24 cellular contexts compared by ENCODE assay signal in the genomic region with DNA sequence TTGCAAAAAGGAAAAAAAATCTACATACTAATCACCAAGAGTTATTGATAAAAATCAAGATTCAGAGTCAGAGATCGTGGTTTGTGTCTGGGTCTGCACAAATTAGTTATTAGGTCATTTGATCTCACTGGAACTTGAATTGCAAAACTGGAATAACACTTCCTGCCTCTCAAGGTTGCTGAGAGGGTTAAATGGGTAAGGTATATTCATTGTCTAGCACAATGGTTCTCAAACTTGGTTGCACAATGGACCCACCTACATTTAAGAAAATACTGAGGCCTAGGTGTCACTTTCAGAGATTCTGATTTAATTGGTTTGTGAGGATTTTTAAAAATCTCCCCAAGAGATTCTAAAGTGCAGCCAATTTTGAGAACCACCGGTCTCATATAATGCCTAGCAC.
DNase-seq lines count a peak whose midpoint lies in the region; ATAC-seq and TF ChIP-seq lines count a peak whose summit lies in the region.
"Had no signal": no experiment of that assay in that cellular context is flagged by ENCODE, and none has a peak within 500 bp of the region (broad histone marks: within the 10 kb centered on the region; RNA-seq: fewer than 3 reads in every experiment).

No MANE protein-coding gene starts in this region.

- no peak for ATAC-seq in GM21367 (IDR thresholded peaks at IDR 0.05; ENCODE audit: unreplicated experiment)
- ATAC-seq in HG03095 (IDR thresholded peaks at IDR 0.05; ENCODE audit: unreplicated experiment): no peak
- ATAC-seq: CD8-positive, alpha-beta T cell; GM12878; HCT116 had no signal

- TF ChIP-seq CTCF in LNCaP clone FGC (IDR thresholded peaks at IDR 0.05; ENCODE audit: control insufficient read depth, extremely low read depth, insufficient read depth) (no peak), epithelial cell of esophagus (IDR thresholded peaks at IDR 0.05; ENCODE audit: insufficient read depth, low read depth, low read length, missing control alignments) (no peak), Peyer's patch (IDR thresholded peaks at IDR 0.05) (no peak)

- peak overlapping the region; percentile 10; the same call in 1 of the 2 replicates for H3K4me3 ChIP-seq in LNCaP clone FGC (ENCODE audit: low read depth, low read length)
- H3K4me3 ChIP-seq in epithelial cell of esophagus (ENCODE audit: low read length): no peak overlapping the region
- no peak overlapping the region for H3K4me3 ChIP-seq in subcutaneous abdominal adipose tissue (ENCODE audit: low read depth in 1 of 5, low read length in 5 of 5)
- no peak overlapping the region for H3K4me3 ChIP-seq in Peyer's patch
- H3K4me3 ChIP-seq: GM12878 had no signal

- H3K9me3 ChIP-seq in subcutaneous abdominal adipose tissue (ENCODE audit: control insufficient read depth in 5 of 5, low read length in 5 of 5): no peaks in the 10 kb centered on the region
- H3K9me3 ChIP-seq in Peyer's patch: no peaks in the 10 kb centered on the region
- H3K9me3 ChIP-seq: Caco-2 had no signal

- H3K36me3 ChIP-seq in subcutaneous abdominal adipose tissue (ENCODE audit: control insufficient read depth in 5 of 5, insufficient read depth in 5 of 5, low read length in 5 of 5): peaks cover 0 to 2% (median 0%) of the 10 kb centered on the region in 5 donors
- no peaks in the 10 kb centered on the region for H3K36me3 ChIP-seq in Peyer's patch

- H3K27me3 ChIP-seq in subcutaneous abdominal adipose tissue (ENCODE audit: control insufficient read depth in 5 of 5, insufficient read depth in 4 of 5, low read length in 5 of 5): no peaks in the 10 kb centered on the region
- no peaks in the 10 kb centered on the region for H3K27me3 ChIP-seq in Peyer's patch

- DNase-seq in HT-29 (ENCODE audit: low spot score) (peak; percentile 31), LNCaP clone FGC (ENCODE audit: low read depth) (no peak), epithelial cell of esophagus (ENCODE audit: low read depth) (peak; percentile 13), Peyer's patch (no peak)
- DNase-seq: Caco-2; CD8-positive, alpha-beta T cell; EL; GDM1; NCI-H1092 treated with DMSO at 0.1 percent for 48 hours; NCI-H1436 treated with DMSO at 0.1 percent for 48 hours; NCI-H187 treated with DMSO at 0.1 percent for 48 hours; NCI-H446; NCI-H524 treated with DMSO at 0.1 percent for 48 hours; NCI-H774; SHP77; T-helper 1 cell had no signal

- TF ChIP-seq POLR2A in Peyer's patch (IDR thresholded peaks at IDR 0.05): no peak

- H3K4me1 ChIP-seq in subcutaneous abdominal adipose tissue (ENCODE audit: control insufficient read depth in 5 of 5, insufficient read depth in 5 of 5, low read length in 5 of 5) (peaks cover 0 to 24% (median 4%) of the 10 kb centered on the region in 5 donors), Peyer's patch (no peaks in the 10 kb centered on the region)

- H3K9ac ChIP-seq in subcutaneous abdominal adipose tissue (ENCODE audit: low read length in 5 of 5): no peak overlapping the region
- H3K9ac ChIP-seq: KMS-11 had no signal

- H3K27ac ChIP-seq in subcutaneous abdominal adipose tissue (ENCODE audit: low read depth, low read length): peak overlapping the region; percentile 43
- H3K27ac ChIP-seq in Peyer's patch: no peak overlapping the region
- H3K27ac ChIP-seq: HL-60, KMS-11, RWPE1 had no signal

Comparison
In these comparisons a context has a peak if more than half of its experiments do, and no peak if none do; other contexts are left out.
1. DNase-seq: peak in HT-29 (single experiment) and epithelial cell of esophagus (single experiment); none in LNCaP clone FGC (single experiment) and Peyer's patch (0 of 3).